ENCODE assay signal across 8 cellular contexts in genomic region chr9:128455849-128456612, GRCh38. TPM values are rescaled to one million over a fixed set of nuclear protein-coding genes. Genes with fewer than 3 reads are reported as not detected.
DNase-seq lines count a peak whose midpoint lies in the region; ATAC-seq lines count a peak whose summit lies in the region.

Gene ODF2, plus strand, starts transcription at chr9:128456006. Its CDS starts 86 bp downstream, at chr9:128456092.

- H3K9me3 Mint-ChIP-seq in IgD-negative memory B cell = peaks cover 0 to 2% (median 0%) of the 10 kb centered on the region in 3 donors

- no peaks in the 10 kb centered on the region for H3K36me3 Mint-ChIP-seq in IgD-negative memory B cell

- peak within 1 kb of the TSS; percentile 80 for H3K4me3 ChIP-seq in mononuclear cell (ENCODE audit: low read length)

- no peaks in the 10 kb centered on the region for H3K27me3 ChIP-seq in mononuclear cell (ENCODE audit: insufficient read depth, low read length)

- DNase-seq in DMS114 treated with DMSO at 0.1 percent for 48 hours (lab: John Stamatoyannopoulos, UW; ENCODE audit: unreplicated experiment) (peak; percentile 82), OCI-M1 (lab: John Stamatoyannopoulos, UW) (peak; percentile 98), activated T-cell treated with anti-CD3 and anti-CD28 coated beads for 1 hour (ENCODE audit: low read depth) (peak; percentile 99), epidermal melanocyte (ENCODE audit: insufficient read length, low spot score) (peak; percentile 97)
- peak; percentile 99 for DNase-seq in stimulated activated CD8-positive, alpha-beta memory T cell treated with anti-CD3 and anti-CD28 coated beads, Interleukin-2, amount 100 ng/mL, for 48 hours (ENCODE audit: low read depth in 2 of 2)

- H3K4me1 Mint-ChIP-seq in IgD-negative memory B cell = peaks cover 5 to 12% (median 9%) of the 10 kb centered on the region in 3 donors

- H3K4me3 Mint-ChIP-seq in IgD-negative memory B cell = peak within 1 kb of the TSS; percentile 87 to 99 (median 98)

- H3K27me3 Mint-ChIP-seq in IgD-negative memory B cell = no peaks in the 10 kb centered on the region

- H3K27ac Mint-ChIP-seq in IgD-negative memory B cell = peak within 1 kb of the TSS; percentile 75 to 93 (median 82)

- peaks cover 11% of the 10 kb centered on the region for H3K4me1 ChIP-seq in mononuclear cell (ENCODE audit: insufficient read depth, low read length)

- no peaks in the 10 kb centered on the region for H3K9me3 ChIP-seq in mononuclear cell (ENCODE audit: low read depth, low read length)

- peak; percentile 84 for ATAC-seq in GM21529 (IDR thresholded peaks at IDR 0.05; ENCODE audit: unreplicated experiment)

RNA-seq across cellular contexts. Expression of gene ODF2, which starts in this region (rescaled TPM):
- polyA plus RNA-seq in IgD-negative memory B cell = 25.2 TPM
- 18.1 TPM for total RNA-seq in mononuclear cell

Comparison
In these comparisons a context has a peak if more than half of its experiments do, and no peak if none do; other contexts are left out.
1. Peak in every context shown above with its lines: DNase-seq, ATAC-seq and H3K4me3 ChIP-seq.